24 cellular contexts compared by ENCODE assay signal in genomic region chr14:78156196-78156595, GRCh38. TPM values are rescaled to one million over a fixed set of nuclear protein-coding genes. Genes with fewer than 3 reads are reported as not detected.
A peak's percentile ranks its signal among the peaks of the same experiment; 100 is the strongest.
DNase-seq lines count a peak whose midpoint lies in the region; FAIRE-seq and TF ChIP-seq lines count a peak whose summit lies in the region.
"Had no signal": no experiment of that assay in that cellular context is flagged by ENCODE, and none has a peak within 500 bp of the region (broad histone marks: within the 10 kb centered on the region; RNA-seq: fewer than 3 reads in every experiment).

No MANE protein-coding gene starts in this region.

- no peaks in the 10 kb centered on the region for H3K27me3 Mint-ChIP-seq in H9 (ENCODE audit: low read depth)

- H2BK120ac ChIP-seq in H9 (ENCODE audit: low read depth, low read length, poor library complexity, severe bottlenecking): no peak overlapping the region

- no peak for FAIRE-seq in bronchial epithelial cell (lab: Jason Lieb, UNC)
- FAIRE-seq: A204.1, D721Med, G401.6, GM12891, GM19239 had no signal

- H3K79me1 ChIP-seq in H9 (ENCODE audit: insufficient read depth, low read depth, low read length, poor library complexity, severe bottlenecking): no peaks in the 10 kb centered on the region

- H4K5ac ChIP-seq in H9 (ENCODE audit: insufficient read length, low read depth, low read length): no peak overlapping the region

- H3K4me1 Mint-ChIP-seq in H9: peaks cover 11% of the 10 kb centered on the region in 2 experiments
- H3K4me1 Mint-ChIP-seq: CD14-positive monocyte had no signal

- H3K23ac ChIP-seq in H9 (ENCODE audit: insufficient read length, low read depth, low read length): peak overlapping the region; percentile 43

- peak overlapping the region; percentile 21 for H3K56ac ChIP-seq in H9 (ENCODE audit: insufficient read length, low read depth, low read length)

- no peak overlapping the region for H3K4ac ChIP-seq in H9 (ENCODE audit: low read depth, low read length)

- WGBS in H9 (ENCODE audit: extremely low coverage, insufficient read length, low lambda C conversion rate): no CpG with 5 or more reads among the region's 2 CpGs

- H3K23me2 ChIP-seq in H9 (ENCODE audit: insufficient read length, low read depth, low read length, poor library complexity, severe bottlenecking): no peaks in the 10 kb centered on the region

- DNase-seq in H9 (no peak), bronchial epithelial cell (ENCODE audit: low read depth) (peak; percentile 61), epithelial cell of esophagus (ENCODE audit: low read depth) (peak; percentile 32), putamen (ENCODE audit: low spot score) (no peak), amygdala (lab: John Stamatoyannopoulos, UW) (no peak), CD1c-positive myeloid dendritic cell (ENCODE audit: extremely low spot score) (no peak)
- DNase-seq: 8988T; ACHN; BE2C; C1 segment of cervical spinal cord; Caco-2; Calu3; CD4-positive, alpha-beta T cell; CD8-positive, alpha-beta T cell; DMS79 treated with DMSO at 0.1 percent for 48 hours; GF-D8 had no signal

- no peak overlapping the region for H4K91ac ChIP-seq in H9 (ENCODE audit: insufficient read length, low read depth, low read length)

- H3K9me3 ChIP-seq in H9 (ENCODE audit: control insufficient read depth, low read depth, low read length) (no peaks in the 10 kb centered on the region), parathyroid adenoma (ENCODE audit: control insufficient read depth, low read length) (no peaks in the 10 kb centered on the region)
- H3K9me3 ChIP-seq: BE2C, BLaER1, Caco-2 had no signal

- no peak overlapping the region for H2BK15ac ChIP-seq in H9 (ENCODE audit: low read depth, low read length)

- no peak overlapping the region for H3K27ac Mint-ChIP-seq in H9
- H3K27ac Mint-ChIP-seq: CD14-positive monocyte; CD4-positive, alpha-beta T cell; CD8-positive, alpha-beta T cell had no signal

- H4K8ac ChIP-seq in H9 (replicated peaks; ENCODE audit: insufficient read length, low read depth, low read length): no peak overlapping the region

- no peak overlapping the region for H2BK20ac ChIP-seq in H9 (ENCODE audit: low read depth, low read length, poor library complexity, severe bottlenecking)

- no peak overlapping the region for H2BK12ac ChIP-seq in H9 (ENCODE audit: insufficient read length, low read depth, low read length)

- H3K9ac ChIP-seq in H9 (ENCODE audit: extremely low read depth, insufficient read length, low read length): no peak overlapping the region
- H3K9ac ChIP-seq in parathyroid adenoma: no peak overlapping the region
- H3K9ac ChIP-seq: BLaER1 had no signal

- H3K4me3 ChIP-seq in bronchial epithelial cell (ENCODE audit: low read depth, low read length): no peak overlapping the region
- no peak overlapping the region for H3K4me3 ChIP-seq in epithelial cell of esophagus (ENCODE audit: low read length)
- no peak overlapping the region for H3K4me3 ChIP-seq in parathyroid adenoma (ENCODE audit: low read depth, low read length)
- H3K4me3 ChIP-seq: BLaER1 had no signal

- no peak overlapping the region for H3T11ph ChIP-seq in H9 (ENCODE audit: low read length)

- H2AFZ ChIP-seq in H9 (ENCODE audit: low read length): no peak overlapping the region
- peak overlapping the region; percentile 34 for H2AFZ ChIP-seq in parathyroid adenoma

- no peak overlapping the region for H3K18ac ChIP-seq in H9 (ENCODE audit: insufficient read length, low read depth, low read length)

- no peak overlapping the region for H2AK5ac ChIP-seq in H9 (ENCODE audit: insufficient read length, low read length)

- H3K9me3 Mint-ChIP-seq in H9: no peaks in the 10 kb centered on the region
- H3K9me3 Mint-ChIP-seq: CD14-positive monocyte; CD4-positive, alpha-beta T cell; CD8-positive, alpha-beta T cell had no signal

- no peaks in the 10 kb centered on the region for H3K36me3 Mint-ChIP-seq in H9 (ENCODE audit: insufficient read depth in 1 of 3, low read depth in 3 of 3)
- H3K36me3 Mint-ChIP-seq: CD14-positive monocyte; CD8-positive, alpha-beta T cell had no signal

- H2BK5ac ChIP-seq in H9 (ENCODE audit: insufficient read length, low read length): no peak overlapping the region

- no peak overlapping the region for H3K4me2 ChIP-seq in H9 (ENCODE audit: insufficient read depth, insufficient read length, low read length)
- H3K4me2 ChIP-seq in parathyroid adenoma (ENCODE audit: low read length): no peak overlapping the region
- H3K4me2 ChIP-seq: BLaER1 had no signal

- no peak overlapping the region for H3K4me3 Mint-ChIP-seq in H9
- H3K4me3 Mint-ChIP-seq: CD14-positive monocyte; CD4-positive, alpha-beta T cell; CD8-positive, alpha-beta T cell had no signal

- no peaks in the 10 kb centered on the region for H3K79me2 ChIP-seq in H9 (ENCODE audit: insufficient read depth, low read length)
- H3K79me2 ChIP-seq in parathyroid adenoma: no peaks in the 10 kb centered on the region

- H3K36me3 ChIP-seq in bronchial epithelial cell (ENCODE audit: control insufficient read depth, insufficient read depth, low read length): no peaks in the 10 kb centered on the region
- H3K36me3 ChIP-seq in parathyroid adenoma (ENCODE audit: control insufficient read depth, insufficient read depth, low read length): no peaks in the 10 kb centered on the region
- H3K36me3 ChIP-seq: BE2C, BLaER1 had no signal

- H3K27me3 ChIP-seq in H9 (ENCODE audit: insufficient read depth, low read length) (no peaks in the 10 kb centered on the region), bronchial epithelial cell (ENCODE audit: control insufficient read depth, insufficient read depth, low read length) (no peaks in the 10 kb centered on the region), parathyroid adenoma (ENCODE audit: control insufficient read depth, insufficient read depth, low read length) (no peaks in the 10 kb centered on the region)
- H3K27me3 ChIP-seq: BE2C, BLaER1 had no signal

- no peak overlapping the region for H3K27ac ChIP-seq in H9 (ENCODE audit: insufficient read length, low read depth, low read length)
- no peak overlapping the region for H3K27ac ChIP-seq in parathyroid adenoma
- H3K27ac ChIP-seq: BLaER1 had no signal

- TF ChIP-seq CTCF in H9 (conservative IDR thresholded peaks at IDR 0.05) (no peak), bronchial epithelial cell (IDR thresholded peaks at IDR 0.05; ENCODE audit: insufficient read depth, low read length, severe bottlenecking) (no peak), epithelial cell of esophagus (IDR thresholded peaks at IDR 0.05; ENCODE audit: insufficient read depth, low read depth, low read length, missing control alignments) (no peak), parathyroid adenoma (IDR thresholded peaks at IDR 0.05) (no peak)

- H3K4me1 ChIP-seq in H9 (ENCODE audit: insufficient read depth, low read length) (no peaks in the 10 kb centered on the region; the same call in 1 of the 2 replicates), parathyroid adenoma (peaks cover 43% of the 10 kb centered on the region)
- H3K4me1 ChIP-seq: BE2C, Caco-2 had no signal

- H4K20me1 ChIP-seq in H9 (ENCODE audit: control insufficient read depth, insufficient read depth, insufficient read length): no peaks in the 10 kb centered on the region

- no peak overlapping the region for H3K14ac ChIP-seq in H9 (ENCODE audit: insufficient read depth, low read length)

RNA-seq across cellular contexts. Expression of gene NRXN3, which starts 14.0 kb away (rescaled TPM):
- total RNA-seq in H9 (2021) (1.5 and 1.8 TPM in 2 replicates), bronchial epithelial cell (under 0.01 TPM in 1 of 2 replicates, not detected in the other)
- total RNA-seq: Calu3; CD4-positive, alpha-beta T cell; CD8-positive, alpha-beta T cell had no signal

Comparison
In these comparisons a context has a peak if more than half of its experiments do, and no peak if none do; other contexts are left out.
1. DNase-seq: peak in bronchial epithelial cell (single experiment) and epithelial cell of esophagus (single experiment); none in H9 (single experiment), putamen (single experiment), amygdala (0 of 56) and CD1c-positive myeloid dendritic cell (single experiment).